In genomic region chr10:21315321-21316220, GRCh38 we compare ENCODE assay signal across 8 cellular contexts.
A peak's percentile ranks its signal among the peaks of the same experiment; 100 is the strongest.
DNase-seq lines count a peak whose midpoint lies in the region; ATAC-seq and TF ChIP-seq lines count a peak whose summit lies in the region.

No MANE protein-coding gene starts in this region.

- H3K36me3 ChIP-seq in ovary (no peaks in the 10 kb centered on the region), transverse colon (no peaks in the 10 kb centered on the region)

- H3K4me3 ChIP-seq in ovary, result no peak overlapping the region
- no peak overlapping the region for H3K4me3 ChIP-seq in transverse colon

- no peak for ATAC-seq in GM19023 (IDR thresholded peaks at IDR 0.05; ENCODE audit: unreplicated experiment)

- H3K27me3 ChIP-seq in ovary, result no peaks in the 10 kb centered on the region
- no peaks in the 10 kb centered on the region for H3K27me3 ChIP-seq in transverse colon

- H3K27ac ChIP-seq in ovary (peak overlapping the region; percentile 9 to 62), transverse colon (no peak overlapping the region)

- TF ChIP-seq CTCF in ovary (IDR thresholded peaks at IDR 0.05), result no peak
- TF ChIP-seq CTCF in transverse colon (IDR thresholded peaks at IDR 0.05), result no peak

- H3K9me3 ChIP-seq in ovary (no peaks in the 10 kb centered on the region), transverse colon (no peaks in the 10 kb centered on the region)

- no peak for TF ChIP-seq EP300 in ovary (IDR thresholded peaks at IDR 0.05)
- no peak for TF ChIP-seq EP300 in transverse colon (IDR thresholded peaks at IDR 0.05; ENCODE audit: low read depth)

- WGBS in ovary, 3 donors, result 5 to 12% (median 6%) methylated on average over 7 of the region's 7 CpGs
- WGBS in transverse colon (ENCODE audit: low coverage in 1 of 2), 2 donors, result 42 to 51% methylated on average over 2 to 7 of the region's 7 CpGs

- intact Hi-C loops in ovary (cut with DNase I), result no loop called here
- intact Hi-C loops in transverse colon (cut with DNase I; ENCODE audit: low total_unique reads), result no loop called here

- no peak for TF ChIP-seq POLR2A in ovary (IDR thresholded peaks at IDR 0.05)
- TF ChIP-seq POLR2A in transverse colon (IDR thresholded peaks at IDR 0.05), result no peak

- DNase-seq in DMS 273 treated with DMSO at 0.1 percent for 48 hours (lab: John Stamatoyannopoulos, UW), result peak; percentile 38
- DNase-seq in SW 1271 (lab: John Stamatoyannopoulos, UW), result peak; percentile 11 to 63
- DNase-seq in glomerular visceral epithelial cell (ENCODE audit: extremely low spot score), result peak; percentile 96
- peak; percentile 79 to 90 (median 84) for DNase-seq in ovary
- no peak for DNase-seq in transverse colon
- DNase-seq in NCI-H748 treated with DMSO at 0.1 percent for 48 hours (lab: John Stamatoyannopoulos, UW), result no peak
- DNase-seq in SKM-1 (lab: John Stamatoyannopoulos, UW; ENCODE audit: unreplicated experiment), result no peak

- H3K4me1 ChIP-seq in ovary (ENCODE audit: insufficient read depth), result peaks cover 23% of the 10 kb centered on the region
- peaks cover 0 to 16% (median 4%) of the 10 kb centered on the region in 4 donors for H3K4me1 ChIP-seq in transverse colon

- in situ Hi-C loops in transverse colon (cut with MboI; ENCODE audit: low pct_ligation_motif_present in 1 of 4, low pct_unique_long_range_greater_than_20kb in 1 of 4, low sequenced_read_pairs in 3 of 4), result no loop called here

Comparison
In these comparisons a context has a peak if more than half of its experiments do, and no peak if none do; other contexts are left out.
1. DNase-seq: peak in DMS 273 treated with DMSO at 0.1 percent for 48 hours (single experiment), SW 1271 (2 of 2), glomerular visceral epithelial cell (single experiment) and ovary (5 of 5); none in transverse colon (single experiment), NCI-H748 treated with DMSO at 0.1 percent for 48 hours (single experiment) and SKM-1 (single experiment).
2. H3K27ac ChIP-seq: peak in ovary (2 of 2); none in transverse colon (0 of 4).